ENCODE assay signal across 9 cellular contexts in genomic region chr21:43352568-43353281, GRCh38.
DNase-seq lines count a peak whose midpoint lies in the region; ATAC-seq and TF ChIP-seq lines count a peak whose summit lies in the region.
"Had no signal": no experiment of that assay in that cellular context is flagged by ENCODE, and none has a peak within 500 bp of the region (broad histone marks: within the 10 kb centered on the region; RNA-seq: fewer than 3 reads in every experiment).

No MANE protein-coding gene starts in this region.

- no peak overlapping the region for H3K4me3 Mint-ChIP-seq in activated naive CD4-positive, alpha-beta T cell treated with anti-CD3 and anti-CD28 coated beads for 36 hours
- H3K4me3 Mint-ChIP-seq in WTC11, result no peak overlapping the region
- H3K4me3 Mint-ChIP-seq in stimulated activated naive CD8-positive, alpha-beta T cell treated with anti-CD3 and anti-CD28 coated beads, Interleukin-15, Interleukin-2, amounts not matched to agents 100 ng/mL and 50 ng/mL, for 24 hours, result peak overlapping the region; percentile 54

- no peaks in the 10 kb centered on the region for H3K4me1 ChIP-seq in foreskin keratinocyte
- H3K4me1 ChIP-seq: psoas muscle had no signal

- no peak overlapping the region for H3K27ac ChIP-seq in foreskin keratinocyte
- H3K27ac ChIP-seq: psoas muscle had no signal

- H3K27ac Mint-ChIP-seq in activated naive CD4-positive, alpha-beta T cell treated with anti-CD3 and anti-CD28 coated beads for 36 hours, result peak overlapping the region; percentile 76
- peak overlapping the region; percentile 80; the same call in 1 of the 2 replicates for H3K27ac Mint-ChIP-seq in WTC11
- peak overlapping the region; percentile 87 for H3K27ac Mint-ChIP-seq in stimulated activated naive CD8-positive, alpha-beta T cell treated with anti-CD3 and anti-CD28 coated beads, Interleukin-15, Interleukin-2, amounts not matched to agents 100 ng/mL and 50 ng/mL, for 24 hours

- ATAC-seq in HG03025 (IDR thresholded peaks at IDR 0.05; ENCODE audit: low FRiP score, unreplicated experiment) (peak; percentile 59), WTC11 (no peak; the same call in 1 of the 2 replicates), foreskin keratinocyte (no peak)

- no peaks in the 10 kb centered on the region for H3K27me3 Mint-ChIP-seq in activated naive CD4-positive, alpha-beta T cell treated with anti-CD3 and anti-CD28 coated beads for 36 hours (ENCODE audit: low read depth)
- H3K27me3 Mint-ChIP-seq in WTC11 (ENCODE audit: low read depth), result no peaks in the 10 kb centered on the region
- H3K27me3 Mint-ChIP-seq in stimulated activated naive CD8-positive, alpha-beta T cell treated with anti-CD3 and anti-CD28 coated beads, Interleukin-15, Interleukin-2, amounts not matched to agents 100 ng/mL and 50 ng/mL, for 24 hours, result no peaks in the 10 kb centered on the region

- DNase-seq in activated naive CD4-positive, alpha-beta T cell treated with anti-CD3 and anti-CD28 coated beads for 36 hours, result peak; percentile 37
- DNase-seq in activated naive CD4-positive, alpha-beta T cell treated with Interleukin-2 at 50 U/mL for 16 hours, result no peak
- no peak for DNase-seq in WTC11 (ENCODE audit: low spot score)
- DNase-seq in mesenteric fat pad (ENCODE audit: low spot score), result no peak
- DNase-seq in HCEC 1CT, result no peak
- no peak for DNase-seq in foreskin keratinocyte
- DNase-seq: psoas muscle had no signal

- H3K27me3 ChIP-seq in foreskin keratinocyte, result no peaks in the 10 kb centered on the region

- CTCF ChIA-PET in activated naive CD4-positive, alpha-beta T cell treated with anti-CD3 and anti-CD28 coated beads for 36 hours (lab: Charles Lee), result no interaction called here
- CTCF ChIA-PET in WTC11 (lab: Charles Lee), result interaction anchor here (1.1 kb wide), 1 partner anchor 24 kb away, joined by 3 read pairs; no protein-coding TSS in a partner anchor

- intact Hi-C loops in activated naive CD4-positive, alpha-beta T cell treated with anti-CD3 and anti-CD28 coated beads for 36 hours (cut with micrococcal nuclease), result no loop called here

- H3K4me1 Mint-ChIP-seq in activated naive CD4-positive, alpha-beta T cell treated with anti-CD3 and anti-CD28 coated beads for 36 hours (ENCODE audit: low read depth), result peaks cover 8% of the 10 kb centered on the region
- no peaks in the 10 kb centered on the region for H3K4me1 Mint-ChIP-seq in WTC11
- H3K4me1 Mint-ChIP-seq in stimulated activated naive CD8-positive, alpha-beta T cell treated with anti-CD3 and anti-CD28 coated beads, Interleukin-15, Interleukin-2, amounts not matched to agents 100 ng/mL and 50 ng/mL, for 24 hours (ENCODE audit: low read depth), result peaks cover 9% of the 10 kb centered on the region

- H3K9me3 Mint-ChIP-seq in activated naive CD4-positive, alpha-beta T cell treated with anti-CD3 and anti-CD28 coated beads for 36 hours, result no peaks in the 10 kb centered on the region
- H3K9me3 Mint-ChIP-seq in WTC11, result peaks cover 4% of the 10 kb centered on the region; the same call in 1 of the 2 replicates
- H3K9me3 Mint-ChIP-seq in stimulated activated naive CD8-positive, alpha-beta T cell treated with anti-CD3 and anti-CD28 coated beads, Interleukin-15, Interleukin-2, amounts not matched to agents 100 ng/mL and 50 ng/mL, for 24 hours, result no peaks in the 10 kb centered on the region

- H3K36me3 Mint-ChIP-seq in activated naive CD4-positive, alpha-beta T cell treated with anti-CD3 and anti-CD28 coated beads for 36 hours (ENCODE audit: low read depth), result no peaks in the 10 kb centered on the region
- H3K36me3 Mint-ChIP-seq in WTC11, result no peaks in the 10 kb centered on the region
- no peaks in the 10 kb centered on the region for H3K36me3 Mint-ChIP-seq in stimulated activated naive CD8-positive, alpha-beta T cell treated with anti-CD3 and anti-CD28 coated beads, Interleukin-15, Interleukin-2, amounts not matched to agents 100 ng/mL and 50 ng/mL, for 24 hours (ENCODE audit: low read depth)

- POLR2A ChIA-PET in WTC11 (lab: Charles Lee), result no interaction called here

- TF ChIP-seq CTCF in WTC11 (IDR thresholded peaks at IDR 0.05), result no peak
- TF ChIP-seq CTCF in foreskin keratinocyte (conservative IDR thresholded peaks at IDR 0.05), result no peak

TF ChIP-seq in WTC11, 78 proteins besides CTCF, POLR2A, EP300 and RAD21:
- TF ChIP-seq AFF4 (CRISPR knock-in tag; IDR thresholded peaks at IDR 0.05; ENCODE audit: borderline replicate concordance) (no peak), TP53 (CRISPR knock-in tag; IDR thresholded peaks at IDR 0.05) (no peak), FOXK1 (CRISPR knock-in tag; IDR thresholded peaks at IDR 0.05) (no peak), FOXP4 (CRISPR knock-in tag; IDR thresholded peaks at IDR 0.05) (no peak), GABPB1 (CRISPR knock-in tag; IDR thresholded peaks at IDR 0.05) (no peak), NFYB (CRISPR knock-in tag; conservative IDR thresholded peaks at IDR 0.05; ENCODE audit: low read depth) (peak; percentile 81)
